In the genomic region with DNA sequence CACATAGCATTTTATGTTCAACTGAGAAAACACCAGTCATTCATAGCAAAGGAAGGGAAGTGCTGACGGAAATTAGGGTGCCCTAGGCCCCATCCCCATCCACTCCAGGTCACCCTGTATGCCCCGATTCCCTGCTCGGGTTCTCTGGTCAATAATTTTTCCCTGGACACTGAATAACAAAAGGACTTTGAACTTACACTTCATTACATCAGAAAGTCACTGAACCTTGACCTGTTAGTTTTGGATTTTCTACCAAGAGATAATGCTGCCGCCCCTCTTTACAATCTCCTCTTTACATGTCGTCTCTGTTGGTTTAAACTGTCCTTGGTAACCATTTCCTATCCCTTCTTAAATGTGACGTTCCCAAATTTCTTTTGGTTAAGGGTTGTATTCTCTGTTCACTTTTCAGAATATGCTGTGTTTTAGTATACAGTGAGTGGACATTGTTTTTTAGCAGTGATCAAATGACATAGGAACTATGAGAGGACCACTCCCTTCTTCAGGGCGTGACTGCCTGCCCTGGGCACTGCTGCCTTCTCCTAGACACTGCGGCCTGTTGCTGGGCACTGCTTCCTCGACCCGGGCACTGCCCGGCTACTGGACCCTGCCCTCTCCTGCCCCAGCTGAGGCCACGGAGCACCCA, we compare ENCODE assay signal across 1 cellular context.
TF ChIP-seq lines count a peak whose summit lies in the region.

No MANE protein-coding gene starts in this region.

TF ChIP-seq in HepG2, 621 proteins besides CTCF, POLR2A, EP300 and RAD21 (continued from another document and continues in another):
- TF ChIP-seq AFF4 (CRISPR knock-in tag; IDR thresholded peaks at IDR 0.05), result peak; percentile 67; the same call in 1 of the 2 replicates
- TF ChIP-seq ZNF451 (CRISPR knock-in tag; IDR thresholded peaks at IDR 0.05), result no peak
- peak; percentile 95 for TF ChIP-seq NCOA2 (CRISPR knock-in tag; IDR thresholded peaks at IDR 0.05)
- TF ChIP-seq DNMT3B (CRISPR knock-in tag; conservative IDR thresholded peaks at IDR 0.05), result no peak
- TF ChIP-seq ZFP62 (CRISPR knock-in tag; IDR thresholded peaks at IDR 0.05), result no peak
- peak; percentile 73 for TF ChIP-seq FOXO1 (CRISPR knock-in tag; IDR thresholded peaks at IDR 0.05)
- peak in 1 of 2 experiments; percentile 66; a peak in 2 of 4 replicates for TF ChIP-seq KLF16 (CRISPR knock-in tag; IDR thresholded peaks at IDR 0.05)
- peak; percentile 34 for TF ChIP-seq FOXC1 (CRISPR knock-in tag; IDR thresholded peaks at IDR 0.05; ENCODE audit: borderline replicate concordance)
- peak; percentile 66; the same call in 1 of the 2 replicates for TF ChIP-seq ZMYM4 (CRISPR knock-in tag; IDR thresholded peaks at IDR 0.05)
- no peak for TF ChIP-seq AHR (CRISPR knock-in tag; IDR thresholded peaks at IDR 0.05)
- TF ChIP-seq TCF7L2 (IDR thresholded peaks at IDR 0.05; ENCODE audit: low read depth, low read length), result no peak
- TF ChIP-seq PHF20 (CRISPR knock-in tag; IDR thresholded peaks at IDR 0.05), result no peak
- peak; percentile 76 for TF ChIP-seq GFI1 (CRISPR knock-in tag; IDR thresholded peaks at IDR 0.05; ENCODE audit: borderline replicate concordance)
- peak; percentile 94 for TF ChIP-seq MIXL1 (CRISPR knock-in tag; IDR thresholded peaks at IDR 0.05)
- TF ChIP-seq ETV5 (CRISPR knock-in tag; IDR thresholded peaks at IDR 0.05; ENCODE audit: borderline replicate concordance), result peak; percentile 88; the same call in 1 of the 2 replicates
- TF ChIP-seq CHCHD3 (CRISPR knock-in tag; IDR thresholded peaks at IDR 0.05), result no peak
- 0 out of 2 replicates have a peak, but pooled peaks have one; percentile 49 for TF ChIP-seq KDM4B (CRISPR knock-in tag; IDR thresholded peaks at IDR 0.05)
- TF ChIP-seq DMAP1 (CRISPR knock-in tag; IDR thresholded peaks at IDR 0.05), result peak; percentile 55; the same call in 1 of the 2 replicates
- peak; percentile 70 for TF ChIP-seq POLR2G (IDR thresholded peaks at IDR 0.05; ENCODE audit: low read depth, low read length)
- peak; percentile 99 for TF ChIP-seq ZBTB10 (CRISPR knock-in tag; IDR thresholded peaks at IDR 0.05; ENCODE audit: borderline replicate concordance)
- TF ChIP-seq UBTF (CRISPR knock-in tag; IDR thresholded peaks at IDR 0.05), result 0 out of 2 replicates have a peak, but pooled peaks have one; percentile 13
- 0 out of 2 replicates have a peak, but pooled peaks have one; percentile 47 for TF ChIP-seq ZNF598 (CRISPR knock-in tag; IDR thresholded peaks at IDR 0.05; ENCODE audit: borderline replicate concordance)
- TF ChIP-seq POLR2AphosphoS5 (IDR thresholded peaks at IDR 0.05; ENCODE audit: low read depth, low read length), result peak; percentile 53
- TF ChIP-seq, protein P1, sequence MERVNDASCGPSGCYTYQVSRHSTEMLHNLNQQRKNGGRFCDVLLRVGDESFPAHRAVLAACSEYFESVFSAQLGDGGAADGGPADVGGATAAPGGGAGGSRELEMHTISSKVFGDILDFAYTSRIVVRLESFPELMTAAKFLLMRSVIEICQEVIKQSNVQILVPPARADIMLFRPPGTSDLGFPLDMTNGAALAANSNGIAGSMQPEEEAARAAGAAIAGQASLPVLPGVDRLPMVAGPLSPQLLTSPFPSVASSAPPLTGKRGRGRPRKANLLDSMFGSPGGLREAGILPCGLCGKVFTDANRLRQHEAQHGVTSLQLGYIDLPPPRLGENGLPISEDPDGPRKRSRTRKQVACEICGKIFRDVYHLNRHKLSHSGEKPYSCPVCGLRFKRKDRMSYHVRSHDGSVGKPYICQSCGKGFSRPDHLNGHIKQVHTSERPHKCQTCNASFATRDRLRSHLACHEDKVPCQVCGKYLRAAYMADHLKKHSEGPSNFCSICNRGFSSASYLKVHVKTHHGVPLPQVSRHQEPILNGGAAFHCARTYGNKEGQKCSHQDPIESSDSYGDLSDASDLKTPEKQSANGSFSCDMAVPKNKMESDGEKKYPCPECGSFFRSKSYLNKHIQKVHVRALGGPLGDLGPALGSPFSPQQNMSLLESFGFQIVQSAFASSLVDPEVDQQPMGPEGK (CRISPR knock-in tag; IDR thresholded peaks at IDR 0.05), result peak; percentile 48; the same call in 1 of the 2 replicates
- no peak; the same call in 1 of the 2 replicates for TF ChIP-seq CSRNP1 (CRISPR knock-in tag; IDR thresholded peaks at IDR 0.05)
- TF ChIP-seq NR3C1 (CRISPR knock-in tag; IDR thresholded peaks at IDR 0.05), result no peak
- TF ChIP-seq MAX (IDR thresholded peaks at IDR 0.05), result no peak; the same call in 1 of the 2 replicates
- peak; percentile 99 for TF ChIP-seq MED1 (CRISPR knock-in tag; IDR thresholded peaks at IDR 0.05)
- TF ChIP-seq, protein P2, sequence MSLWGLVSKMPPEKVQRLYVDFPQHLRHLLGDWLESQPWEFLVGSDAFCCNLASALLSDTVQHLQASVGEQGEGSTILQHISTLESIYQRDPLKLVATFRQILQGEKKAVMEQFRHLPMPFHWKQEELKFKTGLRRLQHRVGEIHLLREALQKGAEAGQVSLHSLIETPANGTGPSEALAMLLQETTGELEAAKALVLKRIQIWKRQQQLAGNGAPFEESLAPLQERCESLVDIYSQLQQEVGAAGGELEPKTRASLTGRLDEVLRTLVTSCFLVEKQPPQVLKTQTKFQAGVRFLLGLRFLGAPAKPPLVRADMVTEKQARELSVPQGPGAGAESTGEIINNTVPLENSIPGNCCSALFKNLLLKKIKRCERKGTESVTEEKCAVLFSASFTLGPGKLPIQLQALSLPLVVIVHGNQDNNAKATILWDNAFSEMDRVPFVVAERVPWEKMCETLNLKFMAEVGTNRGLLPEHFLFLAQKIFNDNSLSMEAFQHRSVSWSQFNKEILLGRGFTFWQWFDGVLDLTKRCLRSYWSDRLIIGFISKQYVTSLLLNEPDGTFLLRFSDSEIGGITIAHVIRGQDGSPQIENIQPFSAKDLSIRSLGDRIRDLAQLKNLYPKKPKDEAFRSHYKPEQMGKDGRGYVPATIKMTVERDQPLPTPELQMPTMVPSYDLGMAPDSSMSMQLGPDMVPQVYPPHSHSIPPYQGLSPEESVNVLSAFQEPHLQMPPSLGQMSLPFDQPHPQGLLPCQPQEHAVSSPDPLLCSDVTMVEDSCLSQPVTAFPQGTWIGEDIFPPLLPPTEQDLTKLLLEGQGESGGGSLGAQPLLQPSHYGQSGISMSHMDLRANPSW (CRISPR knock-in tag; IDR thresholded peaks at IDR 0.05; ENCODE audit: borderline replicate concordance), result peak; percentile 73
- TF ChIP-seq ZGPAT (CRISPR knock-in tag; IDR thresholded peaks at IDR 0.05), result peak; percentile 86; the same call in 1 of the 2 replicates
- 0 out of 2 replicates have a peak, but pooled peaks have one; percentile 22 for TF ChIP-seq PAX8 (CRISPR knock-in tag; IDR thresholded peaks at IDR 0.05; ENCODE audit: borderline replicate concordance)
- TF ChIP-seq ZMYM2 (CRISPR knock-in tag; IDR thresholded peaks at IDR 0.05), result peak; percentile 56; the same call in 1 of the 2 replicates
- TF ChIP-seq HOXA3 (CRISPR knock-in tag; IDR thresholded peaks at IDR 0.05), result peak; percentile 50; the same call in 1 of the 2 replicates
- TF ChIP-seq SOX6 (IDR thresholded peaks at IDR 0.05), result no peak
- TF ChIP-seq SOX6 (CRISPR knock-in tag; IDR thresholded peaks at IDR 0.05), result peak; percentile 88
- TF ChIP-seq ONECUT2 (CRISPR knock-in tag; IDR thresholded peaks at IDR 0.05), result peak; percentile 89
- TF ChIP-seq, protein P3, sequence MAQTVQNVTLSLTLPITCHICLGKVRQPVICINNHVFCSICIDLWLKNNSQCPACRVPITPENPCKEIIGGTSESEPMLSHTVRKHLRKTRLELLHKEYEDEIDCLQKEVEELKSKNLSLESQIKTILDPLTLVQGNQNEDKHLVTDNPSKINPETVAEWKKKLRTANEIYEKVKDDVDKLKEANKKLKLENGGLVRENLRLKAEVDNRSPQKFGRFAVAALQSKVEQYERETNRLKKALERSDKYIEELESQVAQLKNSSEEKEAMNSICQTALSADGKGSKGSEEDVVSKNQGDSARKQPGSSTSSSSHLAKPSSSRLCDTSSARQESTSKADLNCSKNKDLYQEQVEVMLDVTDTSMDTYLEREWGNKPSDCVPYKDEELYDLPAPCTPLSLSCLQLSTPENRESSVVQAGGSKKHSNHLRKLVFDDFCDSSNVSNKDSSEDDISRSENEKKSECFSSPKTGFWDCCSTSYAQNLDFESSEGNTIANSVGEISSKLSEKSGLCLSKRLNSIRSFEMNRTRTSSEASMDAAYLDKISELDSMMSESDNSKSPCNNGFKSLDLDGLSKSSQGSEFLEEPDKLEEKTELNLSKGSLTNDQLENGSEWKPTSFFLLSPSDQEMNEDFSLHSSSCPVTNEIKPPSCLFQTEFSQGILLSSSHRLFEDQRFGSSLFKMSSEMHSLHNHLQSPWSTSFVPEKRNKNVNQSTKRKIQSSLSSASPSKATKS (CRISPR knock-in tag; IDR thresholded peaks at IDR 0.05), result peak; percentile 79; the same call in 1 of the 2 replicates
